34 cellular contexts compared by ENCODE assay signal in genomic region chr1:2868571-2868970, GRCh38.
"Had no signal": no experiment of that assay in that cellular context is flagged by ENCODE, and none has a peak within 500 bp of the region (broad histone marks: within the 10 kb centered on the region; RNA-seq: fewer than 3 reads in every experiment).

No MANE protein-coding gene starts in this region.

- H3K4me3 ChIP-seq: MG63 had no signal

- H3K36me3 ChIP-seq: MG63 had no signal

- H3K4me2 ChIP-seq: KMS-11 had no signal

- H3K9ac ChIP-seq: KMS-11 had no signal

- H3K27ac ChIP-seq: KMS-11 had no signal

- DNase-seq: Karpas-422, Kasumi-1, MG63, MM.1S, MV-4-11, NCI-H1048, NCI-H1092, NCI-H1092 treated with DMSO at 0.1 percent for 48 hours, NCI-H1105, NCI-H1105 treated with DMSO at 0.1 percent for 48 hours, NCI-H1417, NCI-H1417 treated with DMSO at 0.1 percent for 48 hours, NCI-H1436, NCI-H1436 treated with DMSO at 0.1 percent for 48 hours, NCI-H146, NCI-H1694, NCI-H1694 treated with DMSO at 0.1 percent for 48 hours, NCI-H187, NCI-H187 treated with DMSO at 0.1 percent for 48 hours, NCI-H1930, NCI-H2029, NCI-H2029 treated with DMSO at 0.1 percent for 48 hours, NCI-H2081, NCI-H2081 treated with DMSO at 0.1 percent for 48 hours, NCI-H2107, NCI-H2171, NCI-H2171 treated with DMSO at 0.1 percent for 48 hours, NCI-H2227 treated with DMSO at 0.1 percent for 48 hours, NCI-H226, NCI-H345, NCI-H446, NCI-H446 treated with DMSO at 0.1 percent for 48 hours, NCI-H510A had no signal
